ENCODE assay signal across 1 cellular context in the genomic region with DNA sequence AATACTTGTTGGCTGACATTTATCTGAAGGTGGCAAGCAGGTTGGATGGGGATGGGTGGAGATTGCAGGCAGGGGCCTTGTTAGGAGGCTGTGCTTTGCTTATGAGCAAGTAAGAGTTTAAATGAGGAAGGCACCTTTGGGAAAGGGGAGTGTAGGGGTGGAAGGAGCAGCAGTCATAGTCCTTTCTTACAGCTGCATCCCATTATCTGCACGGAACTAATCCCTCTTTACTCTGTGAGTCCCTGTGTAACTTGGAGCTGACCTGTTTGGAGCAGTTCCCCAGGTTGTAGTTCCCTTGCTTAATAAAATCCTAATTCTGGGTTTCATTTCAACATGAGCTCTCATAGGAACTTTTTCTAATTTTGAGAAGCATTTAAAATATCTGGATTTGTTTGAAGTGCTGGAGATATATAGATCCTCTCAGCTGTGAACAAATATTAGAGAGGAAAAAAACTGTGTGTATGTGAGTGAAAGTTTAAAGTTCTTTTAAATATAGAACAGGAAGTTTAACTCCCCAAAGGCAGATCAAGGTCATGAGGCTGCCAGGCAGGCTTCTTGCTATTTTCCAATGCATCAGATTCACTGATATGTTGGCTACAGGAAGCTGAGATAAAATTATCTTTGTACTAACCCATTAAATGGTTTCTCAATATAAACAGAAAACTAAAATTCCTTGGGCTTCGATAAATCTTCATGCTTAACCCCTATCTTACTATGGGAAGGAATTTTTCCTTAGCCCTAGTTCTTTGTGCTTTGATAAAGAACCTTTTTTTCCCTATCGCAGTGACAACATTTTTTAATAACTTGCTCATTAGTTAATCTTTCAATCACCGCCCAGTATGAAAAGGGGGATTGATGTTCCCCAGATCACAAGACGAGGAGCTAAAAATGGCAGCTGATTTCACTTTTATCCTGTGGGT.
TF ChIP-seq lines count a peak whose summit lies in the region.

No MANE protein-coding gene starts in this region.

TF ChIP-seq in SK-N-SH treated with all-trans-retinoic acid at 6 μM for 48 hours, 23 proteins besides CTCF, POLR2A, EP300 and RAD21 (continued from another document):
- TF ChIP-seq ZFP30 (CRISPR knock-in tag; IDR thresholded peaks at IDR 0.05), result no peak
- no peak for TF ChIP-seq ZNF565 (CRISPR knock-in tag; conservative IDR thresholded peaks at IDR 0.05; ENCODE audit: low read depth)
- TF ChIP-seq SNAI2 (CRISPR knock-in tag; IDR thresholded peaks at IDR 0.05), result no peak
- no peak for TF ChIP-seq TCF4 (CRISPR knock-in tag; IDR thresholded peaks at IDR 0.05; ENCODE audit: borderline replicate concordance)
